ENCODE assay signal across 8 cellular contexts in genomic region chr2:148643998-148644884, GRCh38. TPM values are rescaled to one million over a fixed set of nuclear protein-coding genes. Genes with fewer than 3 reads are reported as not detected.
DNase-seq lines count a peak whose midpoint lies in the region; ATAC-seq, FAIRE-seq and TF ChIP-seq lines count a peak whose summit lies in the region.

EPC2 (plus strand) TSS chr2:148644751; CDS start chr2:148645018, 267 bp downstream.

- H3K9me3 Mint-ChIP-seq in T-helper 1 cell treated with Interleukin-12 subunit alpha and Interleukin-12 subunit beta and Interleukin-4 antibody, amounts not matched to agents 30 μg/mL and 1 μg/mL, for 36 hours: no peaks in the 10 kb centered on the region

- H3K4me3 Mint-ChIP-seq in T-helper 1 cell treated with Interleukin-12 subunit alpha and Interleukin-12 subunit beta and Interleukin-4 antibody, amounts not matched to agents 30 μg/mL and 1 μg/mL, for 36 hours: peak within 1 kb of the TSS; percentile 96

- H3K4me1 ChIP-seq in left ventricle myocardium inferior (peaks cover 49% of the 10 kb centered on the region), prostate gland (replicated peaks) (peaks cover 4% of the 10 kb centered on the region)

- H3K27ac Mint-ChIP-seq in T-helper 1 cell treated with Interleukin-12 subunit alpha and Interleukin-12 subunit beta and Interleukin-4 antibody, amounts not matched to agents 30 μg/mL and 1 μg/mL, for 36 hours: peak within 1 kb of the TSS; percentile 97

- TF ChIP-seq POLR2A in GM12891 (IDR thresholded peaks at IDR 0.05; ENCODE audit: low read depth, low read length) (peak; percentile 82), prostate gland (IDR thresholded peaks at IDR 0.05) (peak; percentile 58)

- H3K27me3 Mint-ChIP-seq in T-helper 1 cell treated with Interleukin-12 subunit alpha and Interleukin-12 subunit beta and Interleukin-4 antibody, amounts not matched to agents 30 μg/mL and 1 μg/mL, for 36 hours (ENCODE audit: low read depth): peaks cover 25% of the 10 kb centered on the region

- peak within 1 kb of the TSS; percentile 100 for H3K27ac ChIP-seq in left ventricle myocardium inferior (replicated peaks)
- H3K27ac ChIP-seq in prostate gland: peak within 1 kb of the TSS; percentile 99 to 100

- intact Hi-C loops in left ventricle myocardium inferior (cut with micrococcal nuclease) (no loop called here), prostate gland (cut with DNase I) (loop anchor here (10.0 kb wide), 3 partner anchors 231 to 619 kb away; partner anchors contain the start of genes KIF5C, MBD5 and ORC4)

- no peaks in the 10 kb centered on the region for H3K9me3 ChIP-seq in left ventricle myocardium inferior (replicated peaks)
- H3K9me3 ChIP-seq in prostate gland: no peaks in the 10 kb centered on the region

- FAIRE-seq in GM12891 (lab: Jason Lieb, UNC): peak; percentile 99

- WGBS in prostate gland: under 1% methylated on average over 80 of the region's 94 CpGs

- peak; percentile 59 for DNase-seq in GM12891 (ENCODE audit: insufficient read length, low spot score)
- peak; percentile 41 for DNase-seq in NCI-H128 (lab: John Stamatoyannopoulos, UW; ENCODE audit: unreplicated experiment)
- DNase-seq in amniotic stem cell (lab: John Stamatoyannopoulos, UW): peak; percentile 46
- peak; percentile 89 for DNase-seq in left ventricle myocardium inferior
- DNase-seq in prostate gland (ENCODE audit: low spot score): peak; percentile 87
- peak; percentile 91 for DNase-seq in ureter (ENCODE audit: low spot score)

- ATAC-seq in HG02642 (IDR thresholded peaks at IDR 0.05; ENCODE audit: poor library complexity, unreplicated experiment): peak; percentile 66

- H3K36me3 ChIP-seq in left ventricle myocardium inferior (no peaks in the 10 kb centered on the region), prostate gland (no peaks in the 10 kb centered on the region)

- peak within 1 kb of the TSS; percentile 85 for H3K4me3 ChIP-seq in left ventricle myocardium inferior
- H3K4me3 ChIP-seq in prostate gland: peak within 1 kb of the TSS; percentile 68 to 92

- TF ChIP-seq CTCF in left ventricle myocardium inferior (IDR thresholded peaks at IDR 0.05; ENCODE audit: borderline replicate concordance) (no peak), prostate gland (IDR thresholded peaks at IDR 0.05) (no peak)

- peaks cover 9% of the 10 kb centered on the region for H3K36me3 Mint-ChIP-seq in T-helper 1 cell treated with Interleukin-12 subunit alpha and Interleukin-12 subunit beta and Interleukin-4 antibody, amounts not matched to agents 30 μg/mL and 1 μg/mL, for 36 hours (ENCODE audit: low read depth)

- H3K27me3 ChIP-seq in left ventricle myocardium inferior (ENCODE audit: low read depth) (no peaks in the 10 kb centered on the region), prostate gland (replicated peaks; ENCODE audit: insufficient read depth) (no peaks in the 10 kb centered on the region)

- H3K4me1 Mint-ChIP-seq in T-helper 1 cell treated with Interleukin-12 subunit alpha and Interleukin-12 subunit beta and Interleukin-4 antibody, amounts not matched to agents 30 μg/mL and 1 μg/mL, for 36 hours (ENCODE audit: low read depth): peaks cover 26% of the 10 kb centered on the region

TF ChIP-seq in GM12891, 5 proteins besides CTCF, POLR2A, EP300 and RAD21:
- TF ChIP-seq POLR2AphosphoS5 (IDR thresholded peaks at IDR 0.05; ENCODE audit: low read depth, low read length) (peak; percentile 85), TAF1 (IDR thresholded peaks at IDR 0.05; ENCODE audit: low read depth, low read length) (peak; percentile 76), PAX5 (IDR thresholded peaks at IDR 0.05; ENCODE audit: insufficient read depth, low read length, severe bottlenecking) (no peak), POU2F2 (IDR thresholded peaks at IDR 0.05; ENCODE audit: low read depth, low read length) (peak; percentile 50; the same call in 1 of the 2 replicates), SPI1 (IDR thresholded peaks at IDR 0.05; ENCODE audit: low read depth, low read length) (no peak)

RNA-seq across cellular contexts. Expression of gene EPC2, which starts in this region (rescaled TPM):
- 7.5 TPM for polyA plus RNA-seq in GM12891 (2012; ENCODE audit: low read depth, missing spikeins)
- 22.0 TPM for total RNA-seq in left ventricle myocardium inferior
- total RNA-seq in prostate gland: 10 to 100 TPM; 27.2 to 40.2 TPM
- total RNA-seq in ureter: 51.2 TPM

Comparison
In these comparisons a context has a peak if more than half of its experiments do, and no peak if none do; other contexts are left out.
1. Peak in every context shown above with its lines: DNase-seq, ATAC-seq, H3K4me3 ChIP-seq and H3K27ac ChIP-seq.
2. DNase-seq: peak in every context shown above with its lines; median percentile 91 in ureter; 89 in left ventricle myocardium inferior; 87 in prostate gland; 59 in GM12891; 46 in amniotic stem cell; 41 in NCI-H128.